In genomic region chr1:9121891-9122409, GRCh38 we compare ENCODE assay signal across 8 cellular contexts. TPM values are rescaled to one million over a fixed set of nuclear protein-coding genes. Genes with fewer than 3 reads are reported as not detected.
A peak's percentile ranks its signal among the peaks of the same experiment; 100 is the strongest.
DNase-seq lines count a peak whose midpoint lies in the region; ATAC-seq and TF ChIP-seq lines count a peak whose summit lies in the region.

No MANE protein-coding gene starts in this region.

- no peak overlapping the region for H3K4me2 ChIP-seq in PC-3 (ENCODE audit: low read length)

- in situ Hi-C loops in GM13976 (cut with MboI; ENCODE audit: low sequenced_read_pairs, unreplicated experiment), result no loop called here

- H3K4me1 ChIP-seq in PC-3 (ENCODE audit: insufficient read depth, low read length), result peaks cover 9% of the 10 kb centered on the region

- no peaks in the 10 kb centered on the region for H3K36me3 Mint-ChIP-seq in activated CD8-positive, alpha-beta memory T cell treated with anti-CD3 and anti-CD28 coated beads, Interleukin-2, amount 10 ng/mL, durations not matched to agents 7 days and 5 days
- no peaks in the 10 kb centered on the region for H3K36me3 Mint-ChIP-seq in natural killer cell treated with Interleukin-12 subunit alpha and Interleukin-12 subunit beta and Interleukin-15 and Interleukin-18, amount 100 ng/mL, for 72 hours

- H2AFZ ChIP-seq in PC-3 (ENCODE audit: low read length), result no peak overlapping the region

- CTCF ChIA-PET in activated CD8-positive, alpha-beta memory T cell treated with anti-CD3 and anti-CD28 coated beads, Interleukin-2, amount 10 ng/mL, durations not matched to agents 7 days and 5 days (lab: Charles Lee), result interaction anchor here (0.9 to 2.8 kb wide), 5 partner anchors 11 to 134 kb away, joined by 3 to 9 read pairs (median 4); no protein-coding TSS in a partner anchor
- CTCF ChIA-PET in PC-3 (lab: Charles Lee), result interaction anchor here (0.5 kb wide), 1 partner anchor 100 kb away, joined by 3 read pairs; no protein-coding TSS in a partner anchor

- H3F3A ChIP-seq in PC-3 (ENCODE audit: low read length, unreplicated experiment), result no peaks in the 10 kb centered on the region

- H4K20me1 ChIP-seq in PC-3 (ENCODE audit: low read length), result peaks cover 10% of the 10 kb centered on the region

- ATAC-seq in HG02678 (IDR thresholded peaks at IDR 0.05; ENCODE audit: unreplicated experiment) (peak; percentile 78), PC-3 (no peak)
- peak; percentile 74 for ATAC-seq in activated CD8-positive, alpha-beta memory T cell treated with anti-CD3 and anti-CD28 coated beads, Interleukin-2, amount 10 ng/mL, durations not matched to agents 7 days and 5 days
- ATAC-seq in natural killer cell treated with Interleukin-12 subunit alpha and Interleukin-12 subunit beta and Interleukin-15 and Interleukin-18, amount 100 ng/mL, for 72 hours, result peak; percentile 34 to 46

- H3K27me3 Mint-ChIP-seq in activated CD8-positive, alpha-beta memory T cell treated with anti-CD3 and anti-CD28 coated beads, Interleukin-2, amount 10 ng/mL, durations not matched to agents 7 days and 5 days, result peaks cover 4% of the 10 kb centered on the region
- no peaks in the 10 kb centered on the region for H3K27me3 Mint-ChIP-seq in natural killer cell treated with Interleukin-12 subunit alpha and Interleukin-12 subunit beta and Interleukin-15 and Interleukin-18, amount 100 ng/mL, for 72 hours

- no peaks in the 10 kb centered on the region for H3K27me3 ChIP-seq in PC-3 (ENCODE audit: low read length)

- no peak overlapping the region for H3K4me3 Mint-ChIP-seq in activated CD8-positive, alpha-beta memory T cell treated with anti-CD3 and anti-CD28 coated beads, Interleukin-2, amount 10 ng/mL, durations not matched to agents 7 days and 5 days
- H3K4me3 Mint-ChIP-seq in natural killer cell treated with Interleukin-12 subunit alpha and Interleukin-12 subunit beta and Interleukin-15 and Interleukin-18, amount 100 ng/mL, for 72 hours, result no peak overlapping the region

- H3K4me1 Mint-ChIP-seq in activated CD8-positive, alpha-beta memory T cell treated with anti-CD3 and anti-CD28 coated beads, Interleukin-2, amount 10 ng/mL, durations not matched to agents 7 days and 5 days, result peaks cover 23% of the 10 kb centered on the region
- peaks cover 7 to 10% of the 10 kb centered on the region in 2 donors for H3K4me1 Mint-ChIP-seq in natural killer cell treated with Interleukin-12 subunit alpha and Interleukin-12 subunit beta and Interleukin-15 and Interleukin-18, amount 100 ng/mL, for 72 hours (ENCODE audit: low read depth in 2 of 2)

- H3K79me2 ChIP-seq in PC-3 (ENCODE audit: low read length), result peaks cover 40% of the 10 kb centered on the region

- no peak overlapping the region for H3K9ac ChIP-seq in PC-3 (ENCODE audit: low read length)

- no TSS peak for BruUV-seq in PC-3 (replicated peaks; lab: Mats Ljungman, UMichigan)

- intact Hi-C loops in PC-3 (cut with micrococcal nuclease), result loop anchor here (10.0 kb wide), 1 partner anchor 353 kb away; no protein-coding TSS in a partner anchor

- H3K9me3 Mint-ChIP-seq in activated CD8-positive, alpha-beta memory T cell treated with anti-CD3 and anti-CD28 coated beads, Interleukin-2, amount 10 ng/mL, durations not matched to agents 7 days and 5 days (ENCODE audit: low read depth), result no peaks in the 10 kb centered on the region
- no peaks in the 10 kb centered on the region for H3K9me3 Mint-ChIP-seq in natural killer cell treated with Interleukin-12 subunit alpha and Interleukin-12 subunit beta and Interleukin-15 and Interleukin-18, amount 100 ng/mL, for 72 hours

- H3K36me3 ChIP-seq in PC-3 (ENCODE audit: low read depth, low read length), result no peaks in the 10 kb centered on the region

- H3K27ac ChIP-seq in PC-3 (ENCODE audit: low read length), result no peak overlapping the region

- H3K9me3 ChIP-seq in PC-3 (ENCODE audit: low read length), result no peaks in the 10 kb centered on the region

- POLR2A ChIA-PET in PC-3 (lab: Charles Lee; ENCODE audit: unreplicated experiment), result no interaction called here

- H3K27ac Mint-ChIP-seq in activated CD8-positive, alpha-beta memory T cell treated with anti-CD3 and anti-CD28 coated beads, Interleukin-2, amount 10 ng/mL, durations not matched to agents 7 days and 5 days, result peak overlapping the region; percentile 48
- H3K27ac Mint-ChIP-seq in natural killer cell treated with Interleukin-12 subunit alpha and Interleukin-12 subunit beta and Interleukin-15 and Interleukin-18, amount 100 ng/mL, for 72 hours, result no peak overlapping the region

- no peak overlapping the region for H3K4me3 ChIP-seq in PC-3 (ENCODE audit: low read length)

- TF ChIP-seq CTCF in GM13976 (IDR thresholded peaks at IDR 0.05; ENCODE audit: borderline replicate concordance, control extremely low read depth, extremely low read depth, insufficient read depth, missing control alignments) (no peak), PC-3 (conservative IDR thresholded peaks at IDR 0.05; ENCODE audit: low read depth, low read length) (no peak)

- DNase-seq in GM13976 (ENCODE audit: low spot score) (peak; percentile 80), SIG-M5 treated with dmso at 0.1 percent for 504 hours (lab: John Stamatoyannopoulos, UW; ENCODE audit: unreplicated experiment) (no peak), DMS 273 (lab: John Stamatoyannopoulos, UW; ENCODE audit: unreplicated experiment) (no peak), HK-2 (ENCODE audit: unreplicated experiment) (no peak), PC-3 (no peak)
- peak; percentile 52 for DNase-seq in activated CD8-positive, alpha-beta memory T cell treated with anti-CD3 and anti-CD28 coated beads, Interleukin-2, amount 10 ng/mL, durations not matched to agents 7 days and 5 days
- DNase-seq in natural killer cell treated with Interleukin-12 subunit alpha and Interleukin-12 subunit beta and Interleukin-15 and Interleukin-18, amount 100 ng/mL, for 72 hours (ENCODE audit: low spot score), result no peak

- H3K9me2 ChIP-seq in PC-3 (replicated peaks; ENCODE audit: low read length), result no peaks in the 10 kb centered on the region

RNA-seq across cellular contexts. Expression of gene GPR157, which starts 7.0 kb away (rescaled TPM):
- total RNA-seq in activated CD8-positive, alpha-beta memory T cell treated with anti-CD3 and anti-CD28 coated beads, Interleukin-2, amount 10 ng/mL, durations not matched to agents 7 days and 5 days, result 1 to 10 TPM; 3.6 to 4.5 TPM
- total RNA-seq in natural killer cell treated with Interleukin-12 subunit alpha and Interleukin-12 subunit beta and Interleukin-15 and Interleukin-18, amount 100 ng/mL, for 72 hours, result 1 to 10 TPM; 1.6 to 2.9 TPM
- 7.3 and 7.9 TPM in 2 replicates for total RNA-seq in PC-3 (2014; rRNA removed)

RNA-seq across cellular contexts. Expression of gene SLC2A5, which starts 52.5 kb away (rescaled TPM):
- not detected for total RNA-seq in activated CD8-positive, alpha-beta memory T cell treated with anti-CD3 and anti-CD28 coated beads, Interleukin-2, amount 10 ng/mL, durations not matched to agents 7 days and 5 days
- not detected for total RNA-seq in natural killer cell treated with Interleukin-12 subunit alpha and Interleukin-12 subunit beta and Interleukin-15 and Interleukin-18, amount 100 ng/mL, for 72 hours
- not detected in 2 replicates for total RNA-seq in PC-3 (2014; rRNA removed)

Comparison
In these comparisons a context has a peak if more than half of its experiments do, and no peak if none do; other contexts are left out.
1. DNase-seq: peak in GM13976 (single experiment) and activated CD8-positive, alpha-beta memory T cell treated with anti-CD3 and anti-CD28 coated beads, Interleukin-2, amount 10 ng/mL, durations not matched to agents 7 days and 5 days (single experiment); none in natural killer cell treated with Interleukin-12 subunit alpha and Interleukin-12 subunit beta and Interleukin-15 and Interleukin-18, amount 100 ng/mL, for 72 hours (single experiment), SIG-M5 treated with dmso at 0.1 percent for 504 hours (single experiment), DMS 273 (single experiment), HK-2 (single experiment) and PC-3 (single experiment).